10 cellular contexts compared by ENCODE assay signal in genomic region chr3:50157821-50158556, GRCh38. TPM values are rescaled to one million over a fixed set of nuclear protein-coding genes. Genes with fewer than 3 reads are reported as not detected.
DNase-seq lines count a peak whose midpoint lies in the region; ATAC-seq, FAIRE-seq and TF ChIP-seq lines count a peak whose summit lies in the region.
"Had no signal": no experiment of that assay in that cellular context is flagged by ENCODE, and none has a peak within 500 bp of the region (broad histone marks: within the 10 kb centered on the region; RNA-seq: fewer than 3 reads in every experiment).

No MANE protein-coding gene starts in this region.

- peak overlapping the region in 1 of 2 donors; percentile 69 for H3K9ac ChIP-seq in kidney (ENCODE audit: low read length in 2 of 2)

- H3K36me3 ChIP-seq in ascending aorta (no peaks in the 10 kb centered on the region), kidney (ENCODE audit: control insufficient read depth in 1 of 2, insufficient read depth in 2 of 2, low read length in 2 of 2) (no peaks in the 10 kb centered on the region), tibial artery (peaks cover 0 to 10% (median 0%) of the 10 kb centered on the region in 3 donors)
- H3K36me3 ChIP-seq: pancreas had no signal

- no peak for FAIRE-seq in kidney (lab: Jason Lieb, UNC)
- no peak for FAIRE-seq in GM19239 (lab: Jason Lieb, UNC)
- FAIRE-seq: pancreas had no signal

- no peaks in the 10 kb centered on the region for H3K9me3 Mint-ChIP-seq in natural killer cell

- peak; percentile 27 for DNase-seq in DMS53 (lab: John Stamatoyannopoulos, UW)
- no peak for DNase-seq in DMS53 treated with DMSO at 0.1 percent for 48 hours (lab: John Stamatoyannopoulos, UW; ENCODE audit: unreplicated experiment)
- DNase-seq in ascending aorta (ENCODE audit: low spot score in 2 of 2), result peak in 1 of 2 donors; percentile 74
- DNase-seq in kidney, result no peak
- no peak for DNase-seq in tibial artery
- DNase-seq in natural killer cell, result no peak
- DNase-seq in GM19239 (ENCODE audit: insufficient read length, low spot score), result no peak
- DNase-seq: pancreas had no signal

- H3K4me1 ChIP-seq in ascending aorta, result peaks cover 20 to 63% of the 10 kb centered on the region in 2 donors
- peaks cover 15 to 38% of the 10 kb centered on the region in 2 donors for H3K4me1 ChIP-seq in kidney (ENCODE audit: control insufficient read depth in 1 of 2, insufficient read depth in 1 of 2, low read depth in 1 of 2, low read length in 2 of 2)
- peaks cover 0 to 85% (median 80%) of the 10 kb centered on the region in 4 donors for H3K4me1 ChIP-seq in tibial artery

- no peaks in the 10 kb centered on the region for H3K36me3 Mint-ChIP-seq in natural killer cell

- H3K4me3 ChIP-seq in ascending aorta (peak overlapping the region in 1 of 2 donors; percentile 75), kidney (ENCODE audit: low read length in 2 of 2) (no peak overlapping the region), tibial artery (peak overlapping the region in 1 of 2 donors; percentile 58)
- H3K4me3 ChIP-seq: pancreas had no signal

- intact Hi-C loops in ascending aorta (cut with DNase I), result loop anchor here (2.0 kb wide), 1 partner anchor 13 kb away; no protein-coding TSS in a partner anchor
- intact Hi-C loops in kidney (cut with DNase I), result no loop called here
- intact Hi-C loops in tibial artery (cut with DNase I; ENCODE audit: low total_unique reads), result no loop called here
- intact Hi-C loops in natural killer cell (cut with micrococcal nuclease), result no loop called here

- no peak overlapping the region for H3K4me3 Mint-ChIP-seq in natural killer cell

- H3K27ac Mint-ChIP-seq in natural killer cell, result peak overlapping the region in 1 of 2 donors; percentile 42

- no peaks in the 10 kb centered on the region for H3K27me3 ChIP-seq in ascending aorta
- no peaks in the 10 kb centered on the region for H3K27me3 ChIP-seq in tibial artery
- H3K27me3 ChIP-seq: pancreas had no signal

- H3K9me3 ChIP-seq in ascending aorta (no peaks in the 10 kb centered on the region), kidney (ENCODE audit: control insufficient read depth in 1 of 2, low read length in 2 of 2) (no peaks in the 10 kb centered on the region), tibial artery (no peaks in the 10 kb centered on the region)
- H3K9me3 ChIP-seq: pancreas had no signal

- H3K27ac ChIP-seq in ascending aorta, result peak overlapping the region; percentile 88 to 94
- H3K27ac ChIP-seq in kidney (ENCODE audit: low read depth in 2 of 2, low read length in 2 of 2), result peak overlapping the region; percentile 67 to 71
- H3K27ac ChIP-seq in tibial artery, result peak overlapping the region; percentile 39 to 87
- H3K27ac ChIP-seq: 22Rv1, pancreas had no signal

- TF ChIP-seq CTCF in ascending aorta (IDR thresholded peaks at IDR 0.05) (no peak), kidney (IDR thresholded peaks at IDR 0.05; ENCODE audit: borderline replicate concordance, extremely low read depth, insufficient read depth) (no peak), tibial artery (IDR thresholded peaks at IDR 0.05) (no peak), natural killer cell (IDR thresholded peaks at IDR 0.05) (no peak)

- peaks cover 6 to 29% of the 10 kb centered on the region in 2 donors for H3K4me1 Mint-ChIP-seq in natural killer cell

- ATAC-seq in natural killer cell (no peak), GM21576 (IDR thresholded peaks at IDR 0.05; ENCODE audit: unreplicated experiment) (no peak)
- ATAC-seq: pancreas had no signal

- peaks cover 23 to 37% of the 10 kb centered on the region in 2 donors for H3K27me3 Mint-ChIP-seq in natural killer cell (ENCODE audit: low read depth in 2 of 2)

RNA-seq across cellular contexts. Expression of gene SEMA3F, which starts 2.9 kb away (rescaled TPM):
- total RNA-seq in ascending aorta, result 75.0 TPM
- 39.9 TPM for total RNA-seq in kidney
- 36.7 TPM for polyA plus RNA-seq in kidney (ENCODE audit: insufficient read depth, low read depth, low replicate concordance)
- 1 to 10 TPM in 1 of 3 donors, under 1 TPM in 2; 0.16 to 1.1 (median 0.78) TPM for total RNA-seq in natural killer cell

RNA-seq across cellular contexts. Expression of gene GNAT1, which starts 33.4 kb away (rescaled TPM):
- total RNA-seq in ascending aorta, result 4.7 TPM
- total RNA-seq in kidney, result not detected
- not detected for polyA plus RNA-seq in kidney (ENCODE audit: insufficient read depth, low read depth, low replicate concordance)
- total RNA-seq in natural killer cell, result not detected
- total RNA-seq: pancreas had no signal
- polyA plus RNA-seq: pancreas had no signal

RNA-seq across cellular contexts. Expression of gene SLC38A3, which starts 47.1 kb away (rescaled TPM):
- total RNA-seq in ascending aorta (not detected), kidney (1.6 TPM), natural killer cell (under 1 TPM in 1 of 3 donors, not detected in 2; 0.82 TPM)
- polyA plus RNA-seq in kidney (ENCODE audit: insufficient read depth, low read depth, low replicate concordance), result 4.2 TPM

Comparison
In these comparisons a context has a peak if more than half of its experiments do, and no peak if none do; other contexts are left out.
1. RNA of gene SEMA3F, which starts 2.9 kb away (total RNA-seq): 75.0 TPM in ascending aorta (single experiment) and 39.9 TPM in kidney (single experiment); 0.16 to 1.1 TPM in natural killer cell; every median in the first group is over 10 times any median in the second.
2. Peak in every context shown above with its lines, with median percentiles within 50 percentile points of each other: H3K27ac ChIP-seq.